8 cellular contexts compared by ENCODE assay signal in genomic region chr3:64023187-64023860, GRCh38. TPM values are rescaled to one million over a fixed set of nuclear protein-coding genes. Genes with fewer than 3 reads are reported as not detected.
DNase-seq lines count a peak whose midpoint lies in the region; ATAC-seq and TF ChIP-seq lines count a peak whose summit lies in the region.

TSS of gene PSMD6 (minus strand) at chr3:64023494. CDS start at chr3:64023419, 75 bp downstream.

- H3K36me3 Mint-ChIP-seq in neural crest cell (ENCODE audit: low read depth), result peaks cover 6% of the 10 kb centered on the region

- H3K4me1 Mint-ChIP-seq in neural crest cell, result peaks cover 34% of the 10 kb centered on the region

- H3K4me1 ChIP-seq in Karpas-422 (ENCODE audit: low read length), result peaks cover 26% of the 10 kb centered on the region

- H3K4me3 ChIP-seq in Karpas-422 (ENCODE audit: low read length) (peak within 1 kb of the TSS; percentile 96), foreskin fibroblast (ENCODE audit: low read depth in 1 of 2, low read length in 2 of 2) (peak within 1 kb of the TSS; percentile 86 to 93)

- H3K9ac ChIP-seq in Karpas-422 (ENCODE audit: low read length), result peak within 1 kb of the TSS; percentile 96

- peaks cover 2% of the 10 kb centered on the region for H3K27me3 Mint-ChIP-seq in neural crest cell (ENCODE audit: low read depth)

- H3K9me3 ChIP-seq in Karpas-422 (ENCODE audit: low read length), result no peaks in the 10 kb centered on the region

- H3K36me3 ChIP-seq in Karpas-422 (ENCODE audit: insufficient read depth, low read length), result peaks cover 20% of the 10 kb centered on the region; the same call in 1 of the 2 replicates

- no peak within 1 kb of the TSS; the same call in 1 of the 2 replicates for H3K27ac ChIP-seq in Karpas-422 (ENCODE audit: low read length)

- H3K4me3 Mint-ChIP-seq in neural crest cell, result peak within 1 kb of the TSS; percentile 89

- H3K9me3 Mint-ChIP-seq in neural crest cell, result no peaks in the 10 kb centered on the region

- H2AFZ ChIP-seq in Karpas-422 (ENCODE audit: low read length), result peak within 1 kb of the TSS; percentile 79

- H3K79me2 ChIP-seq in Karpas-422 (ENCODE audit: low read length), result peaks cover 39% of the 10 kb centered on the region

- peak within 1 kb of the TSS; percentile 79 for H3K4me2 ChIP-seq in Karpas-422 (ENCODE audit: low read depth, low read length, poor library complexity, severe bottlenecking)

- no peaks in the 10 kb centered on the region for H3K27me3 ChIP-seq in Karpas-422 (ENCODE audit: low read length)

- in situ Hi-C loops in G401 (cut with HindIII; ENCODE audit: low sequenced_read_pairs), result no loop called here

- H4K20me1 ChIP-seq in Karpas-422 (ENCODE audit: insufficient read depth, low read depth, low read length), result peaks cover 9% of the 10 kb centered on the region; the same call in 1 of the 2 replicates

- no peaks in the 10 kb centered on the region for H3K9me2 ChIP-seq in Karpas-422 (replicated peaks; ENCODE audit: insufficient read depth, low read length)

- H3K27ac Mint-ChIP-seq in neural crest cell (ENCODE audit: unreplicated experiment), result peak within 1 kb of the TSS; percentile 91

- DNase-seq in G401 (ENCODE audit: low spot score) (peak; percentile 79), Karpas-422 (peak; percentile 95), SHP77 treated with DMSO at 0.1 percent for 48 hours (lab: John Stamatoyannopoulos, UW) (peak; percentile 38), activated gamma-delta T cell (lab: John Stamatoyannopoulos, UW) (peak; percentile 89), foreskin fibroblast (peak; percentile 76 to 92), neural crest cell (ENCODE audit: low read depth, low spot score) (peak; percentile 99), stromal cell of bone marrow (ENCODE audit: low read depth) (peak; percentile 59)

- TF ChIP-seq CTCF in foreskin fibroblast (IDR thresholded peaks at IDR 0.05; ENCODE audit: low read depth, low read length) (peak; percentile 98), neural crest cell (conservative IDR thresholded peaks at IDR 0.05) (peak; percentile 100)

- peak; percentile 98 for ATAC-seq in GM21825 (IDR thresholded peaks at IDR 0.05; ENCODE audit: unreplicated experiment)

RNA-seq across cellular contexts. Expression of gene PSMD6, which starts in this region (rescaled TPM):
- total RNA-seq in G401 (2014; rRNA removed; shearing (Covaris generic)), result 95.3 and 121 TPM in 2 replicates
- total RNA-seq in Karpas-422 (2014; rRNA removed; shearing (Covaris generic); ENCODE audit: low replicate concordance), result 95.6 and 99.4 TPM in 2 replicates
- 103 and 104 TPM in 2 replicates for total RNA-seq in neural crest cell

Comparison
In these comparisons a context has a peak if more than half of its experiments do, and no peak if none do; other contexts are left out.
1. DNase-seq: peak in every context shown above with its lines; median percentile 99 in neural crest cell; 95 in Karpas-422; 89 in activated gamma-delta T cell; 84 in foreskin fibroblast; 79 in G401; 59 in stromal cell of bone marrow; 38 in SHP77 treated with DMSO at 0.1 percent for 48 hours.